ENCODE assay signal across 19 cellular contexts in genomic region chr2:240603081-240603835, GRCh38. TPM values are rescaled to one million over a fixed set of nuclear protein-coding genes. Genes with fewer than 3 reads are reported as not detected.
A peak's percentile ranks its signal among the peaks of the same experiment; 100 is the strongest.
DNase-seq lines count a peak whose midpoint lies in the region; ATAC-seq and TF ChIP-seq lines count a peak whose summit lies in the region.
"Had no signal": no experiment of that assay in that cellular context is flagged by ENCODE, and none has a peak within 500 bp of the region (broad histone marks: within the 10 kb centered on the region; RNA-seq: fewer than 3 reads in every experiment).

No MANE protein-coding gene starts in this region.

- H3K27ac Mint-ChIP-seq in activated T-cell treated with anti-CD3 and anti-CD28 coated beads, Interleukin-2, amount 50 U/mL, for 24 hours, result no peak overlapping the region
- no peak overlapping the region for H3K27ac Mint-ChIP-seq in activated T-cell treated with anti-CD3 and anti-CD28 coated beads, Interleukin-2, amount 50 U/mL, for 72 hours
- peak overlapping the region; percentile 51 for H3K27ac Mint-ChIP-seq in central memory CD8-positive, alpha-beta T cell (ENCODE audit: low read depth)
- H3K27ac Mint-ChIP-seq: type B pancreatic cell had no signal

- no peaks in the 10 kb centered on the region for H3K4me1 Mint-ChIP-seq in activated T-cell treated with anti-CD3 and anti-CD28 coated beads, Interleukin-2, amount 50 U/mL, for 24 hours (ENCODE audit: low read depth)
- no peaks in the 10 kb centered on the region for H3K4me1 Mint-ChIP-seq in activated T-cell treated with anti-CD3 and anti-CD28 coated beads, Interleukin-2, amount 50 U/mL, for 72 hours (ENCODE audit: low read depth)
- H3K4me1 Mint-ChIP-seq in central memory CD8-positive, alpha-beta T cell, result peaks cover 6% of the 10 kb centered on the region

- DNase-seq in activated T-cell treated with anti-CD3 and anti-CD28 coated beads, Interleukin-2, amount 50 U/mL, for 24 hours, result peak; percentile 24
- no peak for DNase-seq in activated T-cell treated with anti-CD3 and anti-CD28 coated beads, Interleukin-2, amount 50 U/mL, for 72 hours
- DNase-seq in central memory CD8-positive, alpha-beta T cell (ENCODE audit: low spot score in 2 of 2), result no peak
- peak; percentile 12 to 49 for DNase-seq in psoas muscle
- DNase-seq: activated CD4-positive, alpha-beta T cell treated with anti-CD3 and anti-CD28 coated beads for 4 hours; erythroblast; GF-D8; NCI-H1436 treated with DMSO at 0.1 percent for 48 hours; NCI-H2171 treated with DMSO at 0.1 percent for 48 hours; NCI-H774; PC-9; SK-N-SH; small intestine had no signal

- H3K4me1 ChIP-seq in psoas muscle, result no peaks in the 10 kb centered on the region

- no peak overlapping the region for H3K4me3 Mint-ChIP-seq in activated T-cell treated with anti-CD3 and anti-CD28 coated beads, Interleukin-2, amount 50 U/mL, for 24 hours
- H3K4me3 Mint-ChIP-seq in activated T-cell treated with anti-CD3 and anti-CD28 coated beads, Interleukin-2, amount 50 U/mL, for 72 hours, result no peak overlapping the region
- H3K4me3 Mint-ChIP-seq in central memory CD8-positive, alpha-beta T cell, result no peak overlapping the region
- H3K4me3 Mint-ChIP-seq: type B pancreatic cell had no signal

- TF ChIP-seq CTCF in psoas muscle (IDR thresholded peaks at IDR 0.05), result no peak

- peaks cover 33% of the 10 kb centered on the region for H3K36me3 Mint-ChIP-seq in activated T-cell treated with anti-CD3 and anti-CD28 coated beads, Interleukin-2, amount 50 U/mL, for 24 hours (ENCODE audit: low read depth)
- H3K36me3 Mint-ChIP-seq in activated T-cell treated with anti-CD3 and anti-CD28 coated beads, Interleukin-2, amount 50 U/mL, for 72 hours (ENCODE audit: insufficient read depth in 2 of 2), result no peaks in the 10 kb centered on the region
- peaks cover 8% of the 10 kb centered on the region for H3K36me3 Mint-ChIP-seq in central memory CD8-positive, alpha-beta T cell (ENCODE audit: insufficient read depth)

- peaks cover 0 to 18% of the 10 kb centered on the region in 2 donors for H3K36me3 ChIP-seq in psoas muscle (ENCODE audit: insufficient read depth in 1 of 2, low read depth in 1 of 2)

- H3K9me3 ChIP-seq in psoas muscle, result no peaks in the 10 kb centered on the region
- H3K9me3 ChIP-seq: A549, gastrocnemius medialis, SK-N-SH had no signal

- no peaks in the 10 kb centered on the region for H3K9me3 Mint-ChIP-seq in activated T-cell treated with anti-CD3 and anti-CD28 coated beads, Interleukin-2, amount 50 U/mL, for 24 hours
- H3K9me3 Mint-ChIP-seq in activated T-cell treated with anti-CD3 and anti-CD28 coated beads, Interleukin-2, amount 50 U/mL, for 72 hours, result no peaks in the 10 kb centered on the region
- H3K9me3 Mint-ChIP-seq in central memory CD8-positive, alpha-beta T cell, result no peaks in the 10 kb centered on the region
- H3K9me3 Mint-ChIP-seq: type B pancreatic cell had no signal

- no peaks in the 10 kb centered on the region for H3K27me3 Mint-ChIP-seq in activated T-cell treated with anti-CD3 and anti-CD28 coated beads, Interleukin-2, amount 50 U/mL, for 24 hours
- no peaks in the 10 kb centered on the region for H3K27me3 Mint-ChIP-seq in activated T-cell treated with anti-CD3 and anti-CD28 coated beads, Interleukin-2, amount 50 U/mL, for 72 hours (ENCODE audit: low read depth)
- H3K27me3 Mint-ChIP-seq in central memory CD8-positive, alpha-beta T cell, result no peaks in the 10 kb centered on the region
- H3K27me3 Mint-ChIP-seq: type B pancreatic cell had no signal

- 88 to 93% (median 89%) methylated on average over 22 of the region's 22 CpGs for WGBS in psoas muscle, 3 donors

- ATAC-seq in activated T-cell treated with anti-CD3 and anti-CD28 coated beads, Interleukin-2, amount 50 U/mL, for 72 hours (replicated peaks in 1 of 2), result no peak
- ATAC-seq in central memory CD8-positive, alpha-beta T cell (replicated peaks; ENCODE audit: extremely low read depth, poor library complexity, severe bottlenecking), result no peak
- ATAC-seq in psoas muscle (no peak), GM19395 (IDR thresholded peaks at IDR 0.05; ENCODE audit: unreplicated experiment) (no peak), HG03025 (IDR thresholded peaks at IDR 0.05; ENCODE audit: low FRiP score, unreplicated experiment) (no peak)
- ATAC-seq: gastrocnemius medialis had no signal

- H3K27ac ChIP-seq in psoas muscle, result no peak overlapping the region
- H3K27ac ChIP-seq: A549, gastrocnemius medialis, parathyroid adenoma, PC-9 had no signal

- no peak overlapping the region for H3K4me3 ChIP-seq in psoas muscle
- H3K4me3 ChIP-seq: A549, gastrocnemius medialis, PC-9 had no signal

- H3K27me3 ChIP-seq in psoas muscle (ENCODE audit: insufficient read depth in 3 of 3, low read length in 2 of 3), result no peaks in the 10 kb centered on the region
- H3K27me3 ChIP-seq: gastrocnemius medialis had no signal

- intact Hi-C loops in psoas muscle (cut with DNase I), result no loop called here

RNA-seq across cellular contexts. Expression of gene CAPN10, which starts 16.7 kb away (rescaled TPM):
- 10 to 100 TPM; 36.9 to 43.7 TPM for total RNA-seq in activated T-cell treated with anti-CD3 and anti-CD28 coated beads, Interleukin-2, amount 50 U/mL, for 72 hours
- 1 to 10 TPM; 5.0 to 9.9 (median 7.6) TPM for total RNA-seq in psoas muscle
- polyA plus RNA-seq in psoas muscle, result 10 to 100 TPM in 2 of 3 donors, 1 to 10 TPM in 1; 8.9 to 15.0 (median 13.1) TPM

RNA-seq across cellular contexts. Expression of gene GPR35, which starts 22.0 kb away (rescaled TPM):
- total RNA-seq in activated T-cell treated with anti-CD3 and anti-CD28 coated beads, Interleukin-2, amount 50 U/mL, for 72 hours, result 10 to 100 TPM; 48.2 to 50.7 TPM
- total RNA-seq in psoas muscle, result under 1 TPM; 0.36 to 0.92 (median 0.68) TPM
- polyA plus RNA-seq in psoas muscle, result under 1 TPM; 0.30 to 0.89 (median 0.58) TPM

RNA-seq across cellular contexts. Expression of gene RNPEPL1, which starts 35.0 kb away (rescaled TPM):
- total RNA-seq in activated T-cell treated with anti-CD3 and anti-CD28 coated beads, Interleukin-2, amount 50 U/mL, for 72 hours, result 10 to 100 TPM; 74.0 to 77.3 TPM
- 10 to 100 TPM; 48.8 to 70.4 (median 59.0) TPM for total RNA-seq in psoas muscle
- 10 to 100 TPM; 59.2 to 79.6 (median 71.9) TPM for polyA plus RNA-seq in psoas muscle

RNA-seq across cellular contexts. Expression of gene DUSP28, which starts 43.1 kb away (rescaled TPM):
- 1 to 10 TPM; 7.1 to 7.3 TPM for total RNA-seq in activated T-cell treated with anti-CD3 and anti-CD28 coated beads, Interleukin-2, amount 50 U/mL, for 72 hours
- 10 to 100 TPM; 10.4 to 12.9 (median 12.7) TPM for total RNA-seq in psoas muscle
- 10 to 100 TPM in 1 of 3 donors, 1 to 10 TPM in 2; 6.6 to 18.1 (median 9.5) TPM for polyA plus RNA-seq in psoas muscle

RNA-seq across cellular contexts. Expression of gene ANKMY1, which starts 45.5 kb away (rescaled TPM):
- 10 to 100 TPM; 31.6 to 44.9 TPM for total RNA-seq in activated T-cell treated with anti-CD3 and anti-CD28 coated beads, Interleukin-2, amount 50 U/mL, for 72 hours
- total RNA-seq in psoas muscle, result 1 to 10 TPM; 3.0 to 5.8 (median 4.6) TPM
- 1 to 10 TPM; 1.4 to 2.5 (median 2.4) TPM for polyA plus RNA-seq in psoas muscle

Comparison
In these comparisons a context has a peak if more than half of its experiments do, and no peak if none do; other contexts are left out.
1. DNase-seq: peak in activated T-cell treated with anti-CD3 and anti-CD28 coated beads, Interleukin-2, amount 50 U/mL, for 24 hours (single experiment) and psoas muscle (2 of 2); none in activated T-cell treated with anti-CD3 and anti-CD28 coated beads, Interleukin-2, amount 50 U/mL, for 72 hours (0 of 2) and central memory CD8-positive, alpha-beta T cell (0 of 2).
2. RNA of gene GPR35, which starts 22.0 kb away (total RNA-seq): 48.2 to 50.7 TPM in activated T-cell treated with anti-CD3 and anti-CD28 coated beads, Interleukin-2, amount 50 U/mL, for 72 hours; 0.36 to 0.92 TPM in psoas muscle; every median in the first group is over 10 times any median in the second.